8 cellular contexts compared by ENCODE assay signal in genomic region chr22:42069801-42070516, GRCh38. TPM values are rescaled to one million over a fixed set of nuclear protein-coding genes. Genes with fewer than 3 reads are reported as not detected.
DNase-seq lines count a peak whose midpoint lies in the region; FAIRE-seq and TF ChIP-seq lines count a peak whose summit lies in the region.

No MANE protein-coding gene starts in this region.

- no peaks in the 10 kb centered on the region for H4K20me1 ChIP-seq in KMS-11 (ENCODE audit: insufficient read depth)
- no peaks in the 10 kb centered on the region for H4K20me1 ChIP-seq in astrocyte (ENCODE audit: insufficient read depth, low read length)

- no peaks in the 10 kb centered on the region for H3K36me3 ChIP-seq in KMS-11 (ENCODE audit: insufficient read depth)
- H3K36me3 ChIP-seq in astrocyte (ENCODE audit: insufficient read depth, low read length), result no peaks in the 10 kb centered on the region

- H2AFZ ChIP-seq in KMS-11 (ENCODE audit: low read depth) (peak overlapping the region; percentile 85), astrocyte (ENCODE audit: low read depth, low read length) (peak overlapping the region; percentile 96)

- H3K27me3 Mint-ChIP-seq in astrocyte (ENCODE audit: low read depth, unreplicated experiment), result no peaks in the 10 kb centered on the region
- H3K27me3 Mint-ChIP-seq in immature natural killer cell (ENCODE audit: low read depth in 3 of 3), result peaks cover 0 to 1% (median under 1%) of the 10 kb centered on the region in 3 donors
- no peaks in the 10 kb centered on the region for H3K27me3 Mint-ChIP-seq in stimulated activated naive CD8-positive, alpha-beta T cell treated with anti-CD3 and anti-CD28 coated beads, Interleukin-15, Interleukin-2, amounts not matched to agents 100 ng/mL and 50 ng/mL, for 24 hours

- H3K4me1 ChIP-seq in KMS-11 (ENCODE audit: low read depth, poor library complexity, severe bottlenecking) (peaks cover 14% of the 10 kb centered on the region), astrocyte (ENCODE audit: insufficient read depth, low read length) (peaks cover 18% of the 10 kb centered on the region)

- no peaks in the 10 kb centered on the region for H3K4me1 Mint-ChIP-seq in astrocyte (ENCODE audit: low read depth, unreplicated experiment)
- H3K4me1 Mint-ChIP-seq in immature natural killer cell, result peaks cover 36% of the 10 kb centered on the region in 2 donors
- H3K4me1 Mint-ChIP-seq in stimulated activated naive CD8-positive, alpha-beta T cell treated with anti-CD3 and anti-CD28 coated beads, Interleukin-15, Interleukin-2, amounts not matched to agents 100 ng/mL and 50 ng/mL, for 24 hours (ENCODE audit: low read depth), result peaks cover 25% of the 10 kb centered on the region

- peak; percentile 63 for DNase-seq in activated effector memory CD4-positive, alpha-beta T cell treated with anti-CD3 and anti-CD28 coated beads, Interleukin-2, amount 50 U/mL, for 16 hours
- DNase-seq in activated effector memory CD4-positive, alpha-beta T cell treated with Interleukin-2 at 50 U/mL for 16 hours, result no peak
- DNase-seq in astrocyte (ENCODE audit: low read depth), result no peak
- no peak for DNase-seq in immature natural killer cell
- no peak for DNase-seq in stimulated activated naive CD4-positive, alpha-beta T cell treated with Interleukin-2 at 50 U/mL for 16 hours (lab: John Stamatoyannopoulos, UW)
- no peak for DNase-seq in kidney tubule cell (ENCODE audit: low spot score)

- H3K4me3 ChIP-seq in KMS-11 (IDR thresholded peaks at IDR 0.05; ENCODE audit: insufficient read depth, low read depth, low read length), result peak overlapping the region; percentile 36
- peak overlapping the region; percentile 65 for H3K4me3 ChIP-seq in astrocyte (ENCODE audit: insufficient read depth, low read depth, low read length)

- no peak for FAIRE-seq in astrocyte (lab: Jason Lieb, UNC)

- H3K9me3 Mint-ChIP-seq in astrocyte (ENCODE audit: unreplicated experiment) (peaks cover 8% of the 10 kb centered on the region), immature natural killer cell (peaks cover 0 to 1% (median 0%) of the 10 kb centered on the region in 6 donors)
- H3K9me3 Mint-ChIP-seq in stimulated activated naive CD8-positive, alpha-beta T cell treated with anti-CD3 and anti-CD28 coated beads, Interleukin-15, Interleukin-2, amounts not matched to agents 100 ng/mL and 50 ng/mL, for 24 hours, result no peaks in the 10 kb centered on the region

- H3K4me3 Mint-ChIP-seq in astrocyte (ENCODE audit: unreplicated experiment), result peak overlapping the region; percentile 84
- peak overlapping the region; percentile 94 to 97 (median 95) for H3K4me3 Mint-ChIP-seq in immature natural killer cell
- peak overlapping the region; percentile 88 for H3K4me3 Mint-ChIP-seq in stimulated activated naive CD8-positive, alpha-beta T cell treated with anti-CD3 and anti-CD28 coated beads, Interleukin-15, Interleukin-2, amounts not matched to agents 100 ng/mL and 50 ng/mL, for 24 hours

- H3K27me3 ChIP-seq in KMS-11 (ENCODE audit: insufficient read depth, low read depth) (no peaks in the 10 kb centered on the region), astrocyte (ENCODE audit: insufficient read depth, low read length) (no peaks in the 10 kb centered on the region)

- H3K4me2 ChIP-seq in KMS-11, result peak overlapping the region; percentile 65
- peak overlapping the region; percentile 94 for H3K4me2 ChIP-seq in astrocyte (ENCODE audit: low read length)

- H3K9me3 ChIP-seq in astrocyte (ENCODE audit: insufficient read depth, low read depth, low read length), result no peaks in the 10 kb centered on the region

- H3K9ac ChIP-seq in KMS-11 (peak overlapping the region; percentile 57), astrocyte (ENCODE audit: low read length) (peak overlapping the region; percentile 79)

- H3K79me2 ChIP-seq in KMS-11 (ENCODE audit: insufficient read depth, low read depth) (no peaks in the 10 kb centered on the region), astrocyte (ENCODE audit: insufficient read depth, low read length) (peaks cover 8% of the 10 kb centered on the region)

- TF ChIP-seq CTCF in KMS-11 (conservative IDR thresholded peaks at IDR 0.05; ENCODE audit: low read depth, low read length) (no peak), astrocyte (IDR thresholded peaks at IDR 0.05; ENCODE audit: insufficient read depth, low read depth, low read length) (no peak)

- no peak overlapping the region for H3K27ac Mint-ChIP-seq in astrocyte (ENCODE audit: unreplicated experiment)
- peak overlapping the region; percentile 89 to 94 (median 94) for H3K27ac Mint-ChIP-seq in immature natural killer cell
- H3K27ac Mint-ChIP-seq in stimulated activated naive CD8-positive, alpha-beta T cell treated with anti-CD3 and anti-CD28 coated beads, Interleukin-15, Interleukin-2, amounts not matched to agents 100 ng/mL and 50 ng/mL, for 24 hours, result peak overlapping the region; percentile 90

- H3K36me3 Mint-ChIP-seq in astrocyte (ENCODE audit: low read depth, unreplicated experiment), result peaks cover 11% of the 10 kb centered on the region
- peaks cover 0 to 11% (median 4%) of the 10 kb centered on the region in 3 donors for H3K36me3 Mint-ChIP-seq in immature natural killer cell
- peaks cover 12% of the 10 kb centered on the region for H3K36me3 Mint-ChIP-seq in stimulated activated naive CD8-positive, alpha-beta T cell treated with anti-CD3 and anti-CD28 coated beads, Interleukin-15, Interleukin-2, amounts not matched to agents 100 ng/mL and 50 ng/mL, for 24 hours (ENCODE audit: low read depth)

- H3K27ac ChIP-seq in KMS-11 (peak overlapping the region; percentile 63), astrocyte (ENCODE audit: low read depth, low read length) (peak overlapping the region; percentile 68)

RNA-seq across cellular contexts. Expression of gene NAGA, which starts 0.7 kb away (rescaled TPM):
- 8.9 TPM in 2 replicates for total RNA-seq in astrocyte
- 10 to 100 TPM; 17.5 to 30.5 (median 24.4) TPM for polyA plus RNA-seq in immature natural killer cell

RNA-seq across cellular contexts. Expression of gene PHETA2, which starts 4.1 kb away (rescaled TPM):
- total RNA-seq in astrocyte, result 0.12 and 0.18 TPM in 2 replicates
- polyA plus RNA-seq in immature natural killer cell, result 1 to 10 TPM in 2 of 3 donors, under 1 TPM in 1; 0.78 to 2.1 (median 1.2) TPM

RNA-seq across cellular contexts. Expression of gene SMDT1, which starts 9.5 kb away (rescaled TPM):
- total RNA-seq in astrocyte, result 29.3 and 31.1 TPM in 2 replicates
- polyA plus RNA-seq in immature natural killer cell, result 100 to 1,000 TPM; 158 to 284 (median 174) TPM

RNA-seq across cellular contexts. Expression of gene NDUFA6, which starts 20.6 kb away (rescaled TPM):
- total RNA-seq in astrocyte, result 58.6 and 58.7 TPM in 2 replicates
- 100 to 1,000 TPM; 148 to 227 (median 214) TPM for polyA plus RNA-seq in immature natural killer cell
